In genomic region chr6:111337715-111338333, GRCh38 we compare ENCODE assay signal across 31 cellular contexts.
"Had no signal": no experiment of that assay in that cellular context is flagged by ENCODE, and none has a peak within 500 bp of the region (broad histone marks: within the 10 kb centered on the region; RNA-seq: fewer than 3 reads in every experiment).

No MANE protein-coding gene starts in this region.

- ATAC-seq: activated T-cell treated with anti-CD3 and anti-CD28 coated beads, Interleukin-2, amount 50 U/mL, for 4 hours; activated T-helper 17 cell treated with anti-CD3 and anti-CD28 coated beads, Interleukin-2, amount 50 U/mL, for 72 hours; gastrocnemius medialis; left cardiac atrium; natural killer cell had no signal

- H2AFZ ChIP-seq: neural progenitor cell, parathyroid adenoma had no signal

- H3K9ac ChIP-seq: neural progenitor cell, parathyroid adenoma had no signal

- H3K9me3 ChIP-seq: gastrocnemius medialis, right atrium auricular region, suprapubic skin, tibial artery had no signal

- H3K4me3 ChIP-seq: coronary artery, dorsolateral prefrontal cortex, gastrocnemius medialis, neural progenitor cell, right atrium auricular region, suprapubic skin, tibial artery had no signal

- H3K4me1 Mint-ChIP-seq: neural progenitor cell had no signal

- FAIRE-seq: astrocyte, keratinocyte had no signal

- H3K27ac Mint-ChIP-seq: activated CD4-positive, alpha-beta memory T cell treated with anti-CD3 and anti-CD28 coated beads, Interleukin-2, amount 10 ng/mL, durations not matched to agents 7 days and 5 days; activated CD4-positive, alpha-beta T cell treated with anti-CD3 and anti-CD28 coated beads, Interleukin-2, amount 10 ng/mL, durations not matched to agents 7 days and 5 days; natural killer cell; neural progenitor cell; T-helper 1 cell treated with Interleukin-12 subunit alpha and Interleukin-12 subunit beta and Interleukin-4 antibody, amounts not matched to agents 30 μg/mL and 1 μg/mL, for 36 hours had no signal

- H3K4me2 ChIP-seq: neural progenitor cell had no signal

- DNase-seq: activated CD4-positive, alpha-beta memory T cell treated with anti-CD3 and anti-CD28 coated beads, Interleukin-2, amount 10 ng/mL, durations not matched to agents 7 days and 5 days; activated CD4-positive, alpha-beta T cell treated with anti-CD3 and anti-CD28 coated beads for 1 hour; activated CD4-positive, alpha-beta T cell treated with anti-CD3 and anti-CD28 coated beads, Interleukin-2, amount 10 ng/mL, durations not matched to agents 7 days and 5 days; activated gamma-delta T cell treated with Interleukin-2 at 50 U/mL for 16 hours; activated naive CD4-positive, alpha-beta T cell treated with anti-CD3 and anti-CD28 coated beads, Interleukin-2, amount 50 U/mL, for 16 hours; activated T-cell treated with anti-CD3 and anti-CD28 coated beads, Interleukin-2, amount 50 U/mL, for 4 hours; amniotic stem cell; brain microvascular endothelial cell; dorsolateral prefrontal cortex; effector memory CD4-positive, alpha-beta T cell; erythroblast; gastrocnemius medialis; glutamatergic neuron; left cardiac atrium; midbrain; natural killer cell; occipital lobe; stimulated activated CD4-positive, alpha-beta T cell treated with anti-CD3 and anti-CD28 coated beads, Interleukin-15, amount 100 ng/mL, for 24 hours; stimulated activated CD4-positive, alpha-beta T cell treated with anti-CD3 and anti-CD28 coated beads, Interleukin-2, amount 100 ng/mL, for 24 hours; stimulated activated naive CD4-positive, alpha-beta T cell; T-helper 9 cell; tibial artery had no signal

- H3K36me3 ChIP-seq: brain microvascular endothelial cell had no signal

- H3K9me3 Mint-ChIP-seq: activated CD4-positive, alpha-beta memory T cell treated with anti-CD3 and anti-CD28 coated beads, Interleukin-2, amount 10 ng/mL, durations not matched to agents 7 days and 5 days; activated CD4-positive, alpha-beta T cell treated with anti-CD3 and anti-CD28 coated beads, Interleukin-2, amount 10 ng/mL, durations not matched to agents 7 days and 5 days; activated T-cell treated with anti-CD3 and anti-CD28 coated beads, Interleukin-2, amount 50 U/mL, for 4 hours; activated T-helper 17 cell treated with anti-CD3 and anti-CD28 coated beads, Interleukin-2, amount 50 U/mL, for 72 hours; natural killer cell; neural progenitor cell; T-helper 1 cell treated with Interleukin-12 subunit alpha and Interleukin-12 subunit beta and Interleukin-4 antibody, amounts not matched to agents 30 μg/mL and 1 μg/mL, for 36 hours had no signal

- H3K4me1 ChIP-seq: gastrocnemius medialis, neural progenitor cell, parathyroid adenoma, right atrium auricular region, suprapubic skin, tibial artery had no signal

- H3K27ac ChIP-seq: brain microvascular endothelial cell, coronary artery, dorsolateral prefrontal cortex, gastrocnemius medialis, neural progenitor cell, parathyroid adenoma, right atrium auricular region, suprapubic skin, tibial artery had no signal

- H3K4me3 Mint-ChIP-seq: activated CD4-positive, alpha-beta memory T cell treated with anti-CD3 and anti-CD28 coated beads, Interleukin-2, amount 10 ng/mL, durations not matched to agents 7 days and 5 days; activated CD4-positive, alpha-beta T cell treated with anti-CD3 and anti-CD28 coated beads, Interleukin-2, amount 10 ng/mL, durations not matched to agents 7 days and 5 days; activated T-cell treated with anti-CD3 and anti-CD28 coated beads, Interleukin-2, amount 50 U/mL, for 4 hours; natural killer cell; neural progenitor cell; T-helper 1 cell treated with Interleukin-12 subunit alpha and Interleukin-12 subunit beta and Interleukin-4 antibody, amounts not matched to agents 30 μg/mL and 1 μg/mL, for 36 hours had no signal

- H3K79me2 ChIP-seq: parathyroid adenoma had no signal

- H3K27me3 Mint-ChIP-seq: activated CD4-positive, alpha-beta memory T cell treated with anti-CD3 and anti-CD28 coated beads, Interleukin-2, amount 10 ng/mL, durations not matched to agents 7 days and 5 days; activated CD4-positive, alpha-beta T cell treated with anti-CD3 and anti-CD28 coated beads, Interleukin-2, amount 10 ng/mL, durations not matched to agents 7 days and 5 days; activated T-helper 17 cell treated with anti-CD3 and anti-CD28 coated beads, Interleukin-2, amount 50 U/mL, for 72 hours had no signal

- H3K27me3 ChIP-seq: brain microvascular endothelial cell, dorsolateral prefrontal cortex, gastrocnemius medialis, neural progenitor cell, right atrium auricular region, suprapubic skin, tibial artery had no signal
